In the genomic region with DNA sequence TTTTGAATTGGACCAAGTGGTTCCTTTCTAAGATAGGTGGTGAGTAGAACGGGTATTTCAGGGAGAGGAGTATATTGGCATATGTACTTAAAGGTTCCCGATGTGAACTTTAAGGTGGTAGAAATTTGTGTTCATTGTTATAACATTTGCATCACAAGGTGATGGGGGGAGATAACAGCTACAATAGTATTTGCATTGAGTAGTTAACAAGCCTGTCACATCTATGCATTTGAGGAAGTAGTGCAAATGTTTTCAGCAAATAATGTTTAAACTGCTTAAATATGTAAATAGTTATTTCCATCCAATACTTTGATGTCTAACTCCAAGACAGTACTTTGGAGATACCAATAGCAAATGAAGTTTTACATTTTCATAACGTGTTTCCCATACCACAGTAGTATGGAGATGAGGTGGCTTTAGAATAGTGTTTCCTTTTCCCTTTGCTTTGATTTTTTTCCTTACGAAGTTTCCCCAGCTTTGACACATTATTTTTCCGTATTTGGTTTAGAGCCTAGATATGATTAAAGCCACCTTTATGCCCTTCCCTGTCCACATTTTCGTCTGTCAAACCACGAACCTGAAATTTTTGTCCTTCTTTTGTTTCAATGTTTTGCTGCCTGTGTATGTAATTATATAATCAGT, we compare ENCODE assay signal across 17 cellular contexts.
"Had no signal": no experiment of that assay in that cellular context is flagged by ENCODE, and none has a peak within 500 bp of the region (broad histone marks: within the 10 kb centered on the region; RNA-seq: fewer than 3 reads in every experiment).

No MANE protein-coding gene starts in this region.

- DNase-seq: activated CD4-positive, alpha-beta memory T cell treated with anti-CD3 and anti-CD28 coated beads for 36 hours; activated naive CD4-positive, alpha-beta T cell treated with anti-CD3 and anti-CD28 coated beads, Interleukin-2, amount 10 ng/mL, durations not matched to agents 7 days and 5 days; activated T-cell treated with anti-CD3 and anti-CD28 coated beads, Interleukin-2, amount 50 U/mL, for 72 hours; amniotic stem cell; effector memory CD4-positive, alpha-beta T cell; kidney glomerular epithelial cell; lower lobe of right lung; naive B cell; stimulated activated CD4-positive, alpha-beta T cell treated with anti-CD3 and anti-CD28 coated beads, Interleukin-15, amount 100 ng/mL, for 24 hours; stimulated activated CD4-positive, alpha-beta T cell treated with anti-CD3 and anti-CD28 coated beads, Interleukin-4, amount 100 ng/mL, for 24 hours had no signal

- H3K4me3 Mint-ChIP-seq: activated CD4-positive, alpha-beta memory T cell treated with anti-CD3 and anti-CD28 coated beads for 36 hours; activated naive CD4-positive, alpha-beta T cell treated with anti-CD3 and anti-CD28 coated beads, Interleukin-2, amount 10 ng/mL, durations not matched to agents 7 days and 5 days; activated T-cell treated with anti-CD3 and anti-CD28 coated beads, Interleukin-2, amount 50 U/mL, for 72 hours; brain; central memory CD8-positive, alpha-beta T cell; naive B cell; T-helper 1 cell treated with Interleukin-12 subunit alpha and Interleukin-12 subunit beta and Interleukin-4 antibody, amounts not matched to agents 30 μg/mL and 1 μg/mL, for 36 hours had no signal

- H3K27ac Mint-ChIP-seq: activated CD4-positive, alpha-beta memory T cell treated with anti-CD3 and anti-CD28 coated beads for 36 hours; activated naive CD4-positive, alpha-beta T cell treated with anti-CD3 and anti-CD28 coated beads, Interleukin-2, amount 10 ng/mL, durations not matched to agents 7 days and 5 days; activated T-cell treated with anti-CD3 and anti-CD28 coated beads, Interleukin-2, amount 50 U/mL, for 72 hours; T-helper 1 cell treated with Interleukin-12 subunit alpha and Interleukin-12 subunit beta and Interleukin-4 antibody, amounts not matched to agents 30 μg/mL and 1 μg/mL, for 36 hours had no signal

- H3K36me3 ChIP-seq: vagina had no signal

- H3K9me3 Mint-ChIP-seq: activated CD4-positive, alpha-beta memory T cell treated with anti-CD3 and anti-CD28 coated beads for 36 hours; activated naive CD4-positive, alpha-beta T cell treated with anti-CD3 and anti-CD28 coated beads, Interleukin-2, amount 10 ng/mL, durations not matched to agents 7 days and 5 days; activated T-cell treated with anti-CD3 and anti-CD28 coated beads, Interleukin-2, amount 50 U/mL, for 72 hours; brain; central memory CD8-positive, alpha-beta T cell; naive B cell; T-helper 1 cell treated with Interleukin-12 subunit alpha and Interleukin-12 subunit beta and Interleukin-4 antibody, amounts not matched to agents 30 μg/mL and 1 μg/mL, for 36 hours had no signal

- H3K27me3 Mint-ChIP-seq: activated CD4-positive, alpha-beta memory T cell treated with anti-CD3 and anti-CD28 coated beads for 36 hours; activated naive CD4-positive, alpha-beta T cell treated with anti-CD3 and anti-CD28 coated beads, Interleukin-2, amount 10 ng/mL, durations not matched to agents 7 days and 5 days; brain; central memory CD8-positive, alpha-beta T cell; naive B cell had no signal

- H3K36me3 Mint-ChIP-seq: activated CD4-positive, alpha-beta memory T cell treated with anti-CD3 and anti-CD28 coated beads for 36 hours; brain; naive B cell had no signal

- H3K9me3 ChIP-seq: gastroesophageal sphincter, lower lobe of right lung, vagina had no signal

- H3K4me1 ChIP-seq: lower lobe of right lung, parathyroid adenoma, vagina had no signal

- H3K4me1 Mint-ChIP-seq: activated naive CD4-positive, alpha-beta T cell treated with anti-CD3 and anti-CD28 coated beads, Interleukin-2, amount 10 ng/mL, durations not matched to agents 7 days and 5 days had no signal

- H3K79me2 ChIP-seq: parathyroid adenoma had no signal

- H3K27me3 ChIP-seq: gastroesophageal sphincter, vagina had no signal

- H2AFZ ChIP-seq: parathyroid adenoma had no signal

- H3K27ac ChIP-seq: epithelial cell of prostate, lower lobe of right lung, parathyroid adenoma, vagina had no signal

- H3K4me3 ChIP-seq: gastroesophageal sphincter, lower lobe of right lung, vagina had no signal
